In genomic region chr1:215201301-215201700, GRCh38 we compare ENCODE assay signal across 23 cellular contexts.
"Had no signal": no experiment of that assay in that cellular context is flagged by ENCODE, and none has a peak within 500 bp of the region (broad histone marks: within the 10 kb centered on the region; RNA-seq: fewer than 3 reads in every experiment).

No MANE protein-coding gene starts in this region.

- H3K27ac Mint-ChIP-seq: activated CD4-positive, alpha-beta T cell treated with anti-CD3 and anti-CD28 coated beads for 36 hours; activated CD8-positive, alpha-beta memory T cell treated with anti-CD3 and anti-CD28 coated beads, Interleukin-2, amount 10 ng/mL, durations not matched to agents 7 days and 5 days; activated CD8-positive, alpha-beta T cell treated with anti-CD3 and anti-CD28 coated beads, Interleukin-2, amount 10 ng/mL, durations not matched to agents 7 days and 5 days; activated naive CD8-positive, alpha-beta T cell; nephron; T-helper 2 cell treated with Interferon-gamma antibody and Interleukin-4, amounts not matched to agents 5 μg/mL and 100 μg/mL, for 36 hours had no signal

- DNase-seq: activated CD4-positive, alpha-beta T cell treated with anti-CD3 and anti-CD28 coated beads for 36 hours; activated CD4-positive, CD25-positive, alpha-beta regulatory T cell; activated CD8-positive, alpha-beta memory T cell treated with anti-CD3 and anti-CD28 coated beads, Interleukin-2, amount 10 ng/mL, durations not matched to agents 7 days and 5 days; activated CD8-positive, alpha-beta T cell treated with anti-CD3 and anti-CD28 coated beads, Interleukin-2, amount 10 ng/mL, durations not matched to agents 7 days and 5 days; activated naive CD4-positive, alpha-beta T cell; activated T-cell treated with anti-CD3 and anti-CD28 coated beads, Interleukin-2, amount 50 U/mL, for 48 hours; adrenal gland; glutamatergic neuron; hippocampal formation; left cardiac atrium; mammary epithelial cell; posterior cingulate gyrus; right cardiac atrium; stimulated activated CD4-positive, alpha-beta T cell treated with anti-CD3 and anti-CD28 coated beads, Interleukin-2, amount 100 ng/mL, for 48 hours; stimulated activated naive CD4-positive, alpha-beta T cell treated with Interleukin-2 at 50 U/mL for 16 hours had no signal

- H3K36me3 ChIP-seq: adrenal gland, ascending aorta, cardiac muscle cell, tibial nerve had no signal

- H3K4me1 Mint-ChIP-seq: activated CD4-positive, alpha-beta T cell treated with anti-CD3 and anti-CD28 coated beads for 36 hours; activated CD8-positive, alpha-beta memory T cell treated with anti-CD3 and anti-CD28 coated beads, Interleukin-2, amount 10 ng/mL, durations not matched to agents 7 days and 5 days; nephron had no signal

- H3K4me3 ChIP-seq: adrenal gland, ascending aorta, cardiac muscle cell, coronary artery, tibial nerve had no signal

- H3K27me3 Mint-ChIP-seq: activated CD4-positive, alpha-beta T cell treated with anti-CD3 and anti-CD28 coated beads for 36 hours; activated CD8-positive, alpha-beta memory T cell treated with anti-CD3 and anti-CD28 coated beads, Interleukin-2, amount 10 ng/mL, durations not matched to agents 7 days and 5 days; brain had no signal

- H3K4me3 Mint-ChIP-seq: activated CD4-positive, alpha-beta T cell treated with anti-CD3 and anti-CD28 coated beads for 36 hours; activated CD8-positive, alpha-beta memory T cell treated with anti-CD3 and anti-CD28 coated beads, Interleukin-2, amount 10 ng/mL, durations not matched to agents 7 days and 5 days; activated CD8-positive, alpha-beta T cell treated with anti-CD3 and anti-CD28 coated beads, Interleukin-2, amount 10 ng/mL, durations not matched to agents 7 days and 5 days; activated naive CD8-positive, alpha-beta T cell; brain; nephron; T-helper 2 cell treated with Interferon-gamma antibody and Interleukin-4, amounts not matched to agents 5 μg/mL and 100 μg/mL, for 36 hours had no signal

- H3K36me3 Mint-ChIP-seq: activated CD8-positive, alpha-beta memory T cell treated with anti-CD3 and anti-CD28 coated beads, Interleukin-2, amount 10 ng/mL, durations not matched to agents 7 days and 5 days; activated naive CD8-positive, alpha-beta T cell; brain had no signal

- H3K9me3 Mint-ChIP-seq: brain; nephron; T-helper 2 cell treated with Interferon-gamma antibody and Interleukin-4, amounts not matched to agents 5 μg/mL and 100 μg/mL, for 36 hours had no signal

- H3K27me3 ChIP-seq: adrenal gland, ascending aorta, cardiac muscle cell, tibial nerve had no signal

- H3K4me1 ChIP-seq: adrenal gland, ascending aorta, tibial nerve had no signal

- ATAC-seq: activated CD4-positive, alpha-beta T cell treated with anti-CD3 and anti-CD28 coated beads for 36 hours; activated CD8-positive, alpha-beta memory T cell treated with anti-CD3 and anti-CD28 coated beads, Interleukin-2, amount 10 ng/mL, durations not matched to agents 7 days and 5 days; activated CD8-positive, alpha-beta T cell treated with anti-CD3 and anti-CD28 coated beads, Interleukin-2, amount 10 ng/mL, durations not matched to agents 7 days and 5 days; left cardiac atrium; right cardiac atrium had no signal

- H3K27ac ChIP-seq: adrenal gland, ascending aorta, cardiac muscle cell, coronary artery, tibial nerve had no signal
